Comparison of ENCODE assay signal across 27 cellular contexts in the genomic region with DNA sequence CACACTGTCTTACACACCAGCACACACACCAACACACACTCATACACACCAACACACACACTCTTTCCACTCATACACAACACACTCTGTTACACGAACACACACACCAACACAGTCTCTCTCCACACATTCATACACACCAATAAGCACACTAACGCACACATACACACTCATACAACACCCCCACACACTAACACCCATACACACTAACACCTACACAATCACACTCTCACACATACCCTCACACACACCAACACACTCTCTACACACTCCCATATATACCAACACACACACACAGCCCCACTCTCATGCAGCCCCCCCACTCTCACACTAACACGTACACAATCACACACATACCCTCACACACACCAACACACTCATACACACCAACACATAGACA.
"Had no signal": no experiment of that assay in that cellular context is flagged by ENCODE, and none has a peak within 500 bp of the region (broad histone marks: within the 10 kb centered on the region; RNA-seq: fewer than 3 reads in every experiment).

No MANE protein-coding gene starts in this region.

- H3K4me3 ChIP-seq: gastrocnemius medialis, hepatocyte, pancreas, psoas muscle, right atrium auricular region, spleen, vagina had no signal

- H3K27me3 Mint-ChIP-seq: activated naive CD8-positive, alpha-beta T cell treated with anti-CD3 and anti-CD28 coated beads, Interleukin-2, amount 10 ng/mL, durations not matched to agents 7 days and 5 days; dendritic cell treated with granulocyte-macrophage colony-stimulating factor and Interleukin-4, amounts not matched to agents 40 ng/mL and 50 ng/mL, for 4 days; naive B cell had no signal

- H3K79me2 ChIP-seq: hepatocyte had no signal

- DNase-seq: activated CD4-positive, alpha-beta T cell treated with anti-CD3 and anti-CD28 coated beads for 4 hours; activated CD4-positive, alpha-beta T cell treated with anti-CD3 and anti-CD28 coated beads, Interleukin-2, amount 50 U/mL, for 4 hours; activated CD8-positive, alpha-beta memory T cell treated with anti-CD3 and anti-CD28 coated beads for 24 hours; activated effector memory CD4-positive, alpha-beta T cell treated with Interleukin-2 at 50 U/mL for 16 hours; activated naive CD4-positive, alpha-beta T cell treated with anti-CD3 and anti-CD28 coated beads for 36 hours; activated naive CD8-positive, alpha-beta T cell treated with anti-CD3 and anti-CD28 coated beads, Interleukin-2, amount 10 ng/mL, durations not matched to agents 7 days and 5 days; brain microvascular endothelial cell; central memory CD4-positive, alpha-beta T cell; effector CD4-positive, alpha-beta T cell; gastrocnemius medialis; islet precursor cell; naive B cell; nephron progenitor cell; pancreas; spleen; stimulated activated naive CD4-positive, alpha-beta T cell treated with Interleukin-2 at 50 U/mL for 16 hours; T-helper 1 cell had no signal

- FAIRE-seq: astrocyte, pancreas, TTC549 had no signal

- H3K4me2 ChIP-seq: hepatocyte had no signal

- H2AFZ ChIP-seq: hepatocyte had no signal

- H3K9me3 ChIP-seq: gastrocnemius medialis, pancreas, psoas muscle, right atrium auricular region, spleen, vagina had no signal

- H3K4me1 Mint-ChIP-seq: activated naive CD8-positive, alpha-beta T cell treated with anti-CD3 and anti-CD28 coated beads, Interleukin-2, amount 10 ng/mL, durations not matched to agents 7 days and 5 days; naive B cell had no signal

- H3K36me3 ChIP-seq: pancreas, vagina had no signal

- H3K36me3 Mint-ChIP-seq: activated naive CD8-positive, alpha-beta T cell treated with anti-CD3 and anti-CD28 coated beads, Interleukin-2, amount 10 ng/mL, durations not matched to agents 7 days and 5 days; mesothelial cell of epicardium; naive B cell; type B pancreatic cell had no signal

- H3K4me1 ChIP-seq: pancreas, vagina had no signal

- H3K9me3 Mint-ChIP-seq: activated naive CD4-positive, alpha-beta T cell treated with anti-CD3 and anti-CD28 coated beads for 36 hours; activated naive CD8-positive, alpha-beta T cell treated with anti-CD3 and anti-CD28 coated beads, Interleukin-2, amount 10 ng/mL, durations not matched to agents 7 days and 5 days; dendritic cell treated with granulocyte-macrophage colony-stimulating factor and Interleukin-4, amounts not matched to agents 40 ng/mL and 50 ng/mL, for 4 days; mesothelial cell of epicardium; nephron progenitor cell; type B pancreatic cell had no signal

- H3K4me3 Mint-ChIP-seq: activated naive CD4-positive, alpha-beta T cell treated with anti-CD3 and anti-CD28 coated beads for 36 hours; activated naive CD8-positive, alpha-beta T cell treated with anti-CD3 and anti-CD28 coated beads, Interleukin-2, amount 10 ng/mL, durations not matched to agents 7 days and 5 days; dendritic cell treated with granulocyte-macrophage colony-stimulating factor and Interleukin-4, amounts not matched to agents 40 ng/mL and 50 ng/mL, for 4 days; mesothelial cell of epicardium; nephron progenitor cell; type B pancreatic cell had no signal

- H3K27me3 ChIP-seq: brain microvascular endothelial cell, gastrocnemius medialis, hepatocyte, pancreas, right atrium auricular region, spleen, vagina had no signal

- ATAC-seq: pancreas had no signal

- H3K27ac Mint-ChIP-seq: activated naive CD4-positive, alpha-beta T cell treated with anti-CD3 and anti-CD28 coated beads for 36 hours; activated naive CD8-positive, alpha-beta T cell treated with anti-CD3 and anti-CD28 coated beads, Interleukin-2, amount 10 ng/mL, durations not matched to agents 7 days and 5 days; dendritic cell treated with granulocyte-macrophage colony-stimulating factor and Interleukin-4, amounts not matched to agents 40 ng/mL and 50 ng/mL, for 4 days; mesothelial cell of epicardium; nephron progenitor cell; type B pancreatic cell had no signal

- H3K27ac ChIP-seq: brain microvascular endothelial cell, hepatocyte, pancreas, psoas muscle, vagina, VCaP had no signal
